In genomic region chr11:73950869-73951710, GRCh38 we compare ENCODE assay signal across 8 cellular contexts. TPM values are rescaled to one million over a fixed set of nuclear protein-coding genes. Genes with fewer than 3 reads are reported as not detected.
DNase-seq lines count a peak whose midpoint lies in the region; ATAC-seq and TF ChIP-seq lines count a peak whose summit lies in the region.

Gene DNAJB13, plus strand, starts transcription at chr11:73951026. Its CDS starts 44 bp downstream, at chr11:73951070.

- no peak for TF ChIP-seq CTCF in left ventricle myocardium inferior (IDR thresholded peaks at IDR 0.05; ENCODE audit: borderline replicate concordance)

- H3K9me3 ChIP-seq in left ventricle myocardium inferior (replicated peaks) (no peaks in the 10 kb centered on the region), aorta (ENCODE audit: control insufficient read depth, low read length) (no peaks in the 10 kb centered on the region)
- H3K9me3 ChIP-seq in effector memory CD4-positive, alpha-beta T cell (ENCODE audit: control insufficient read depth, low read length) = no peaks in the 10 kb centered on the region

- H3K4me3 ChIP-seq in left ventricle myocardium inferior (no peak within 1 kb of the TSS), aorta (ENCODE audit: low read length in 2 of 2) (no peak within 1 kb of the TSS)
- no peak within 1 kb of the TSS for H3K4me3 ChIP-seq in effector memory CD4-positive, alpha-beta T cell (ENCODE audit: insufficient read depth, low read depth, low read length, poor library complexity, severe bottlenecking)

- POLR2A ChIA-PET in HEK293T (lab: Yijun Ruan, JAX) = no interaction called here

- CTCF ChIA-PET in HEK293T (lab: Yijun Ruan, JAX) = interaction anchor here (0.6 kb wide), 1 partner anchor 29 kb away, joined by 3 read pairs; no protein-coding TSS in a partner anchor

- no peak within 1 kb of the TSS for H3K27ac Mint-ChIP-seq in activated T-helper 17 cell treated with anti-CD3 and anti-CD28 coated beads, Interleukin-2, amount 50 U/mL, for 72 hours

- H3K36me3 Mint-ChIP-seq in activated T-helper 17 cell treated with anti-CD3 and anti-CD28 coated beads, Interleukin-2, amount 50 U/mL, for 72 hours (ENCODE audit: low read depth) = no peaks in the 10 kb centered on the region

- no peaks in the 10 kb centered on the region for H3K9me3 Mint-ChIP-seq in activated T-helper 17 cell treated with anti-CD3 and anti-CD28 coated beads, Interleukin-2, amount 50 U/mL, for 72 hours

- peak; percentile 30 for DNase-seq in Right ventricle myocardium superior
- DNase-seq in left ventricle myocardium inferior = no peak
- DNase-seq in HEK293T (ENCODE audit: extremely low spot score) = peak; percentile 78
- DNase-seq in MV-4-11 (lab: John Stamatoyannopoulos, UW) = peak; percentile 57
- DNase-seq in left lobe of liver (ENCODE audit: low spot score) = no peak
- DNase-seq in effector memory CD4-positive, alpha-beta T cell = no peak
- no peak for DNase-seq in aorta

- intact Hi-C loops in Right ventricle myocardium superior (cut with DNase I) = no loop called here
- intact Hi-C loops in left ventricle myocardium inferior (cut with micrococcal nuclease) = no loop called here
- intact Hi-C loops in aorta (cut with DNase I) = no loop called here

- H3K27me3 ChIP-seq in left ventricle myocardium inferior (ENCODE audit: low read depth) = peaks cover 20% of the 10 kb centered on the region
- no peaks in the 10 kb centered on the region for H3K27me3 ChIP-seq in effector memory CD4-positive, alpha-beta T cell (replicated peaks; ENCODE audit: control insufficient read depth, insufficient read depth, low read length, poor library complexity, severe bottlenecking)
- no peaks in the 10 kb centered on the region for H3K27me3 ChIP-seq in aorta (ENCODE audit: control insufficient read depth in 1 of 2, insufficient read depth in 2 of 2, low read length in 1 of 2)

- H3K4me1 ChIP-seq in left ventricle myocardium inferior = no peaks in the 10 kb centered on the region
- H3K4me1 ChIP-seq in effector memory CD4-positive, alpha-beta T cell (ENCODE audit: control insufficient read depth, insufficient read depth, low read length, poor library complexity, severe bottlenecking) = no peaks in the 10 kb centered on the region
- no peaks in the 10 kb centered on the region for H3K4me1 ChIP-seq in aorta (ENCODE audit: control insufficient read depth in 1 of 2, insufficient read depth in 2 of 2, low read length in 2 of 2)

- no peak within 1 kb of the TSS for H3K4me3 Mint-ChIP-seq in activated T-helper 17 cell treated with anti-CD3 and anti-CD28 coated beads, Interleukin-2, amount 50 U/mL, for 72 hours

- H3K27ac ChIP-seq in left ventricle myocardium inferior (replicated peaks) = no peak within 1 kb of the TSS
- no peak within 1 kb of the TSS for H3K27ac ChIP-seq in effector memory CD4-positive, alpha-beta T cell (ENCODE audit: insufficient read depth, low read length, poor library complexity, severe bottlenecking)
- H3K27ac ChIP-seq in aorta (ENCODE audit: low read depth in 1 of 2, low read length in 2 of 2) = no peak within 1 kb of the TSS

- H3K4me1 Mint-ChIP-seq in activated T-helper 17 cell treated with anti-CD3 and anti-CD28 coated beads, Interleukin-2, amount 50 U/mL, for 72 hours = no peaks in the 10 kb centered on the region

- 84 to 87% methylated on average over 12 of the region's 12 CpGs for WGBS in aorta, 2 donors

- ATAC-seq in Right ventricle myocardium superior (ENCODE audit: poor library complexity) = peak; percentile 25
- ATAC-seq in activated T-helper 17 cell treated with anti-CD3 and anti-CD28 coated beads, Interleukin-2, amount 50 U/mL, for 72 hours (replicated peaks) = peak; percentile 34
- ATAC-seq in left lobe of liver = peak; percentile 51
- ATAC-seq in aorta (ENCODE audit: low FRiP score) = no peak

- H3K27me3 Mint-ChIP-seq in activated T-helper 17 cell treated with anti-CD3 and anti-CD28 coated beads, Interleukin-2, amount 50 U/mL, for 72 hours = no peaks in the 10 kb centered on the region

- H3K36me3 ChIP-seq in left ventricle myocardium inferior (no peaks in the 10 kb centered on the region), aorta (ENCODE audit: control insufficient read depth in 1 of 2, insufficient read depth in 2 of 2, low read length in 1 of 2) (no peaks in the 10 kb centered on the region)
- no peaks in the 10 kb centered on the region for H3K36me3 ChIP-seq in effector memory CD4-positive, alpha-beta T cell (ENCODE audit: control insufficient read depth, insufficient read depth, low read length)

TF ChIP-seq in HEK293T, 16 proteins besides CTCF, POLR2A, EP300 and RAD21:
- TF ChIP-seq NFRKB (IDR thresholded peaks at IDR 0.05) = no peak
- TF ChIP-seq TARDBP (IDR thresholded peaks at IDR 0.05) = no peak
- no peak for TF ChIP-seq L3MBTL2 (conservative IDR thresholded peaks at IDR 0.05)
- TF ChIP-seq PKNOX1 (IDR thresholded peaks at IDR 0.05) = no peak
- TF ChIP-seq LEF1 (IDR thresholded peaks at IDR 0.05; ENCODE audit: borderline replicate concordance) = no peak
- no peak for TF ChIP-seq HDGF (IDR thresholded peaks at IDR 0.05; ENCODE audit: borderline replicate concordance)
- no peak for TF ChIP-seq BHLHE40 (IDR thresholded peaks at IDR 0.05; ENCODE audit: borderline replicate concordance)
- TF ChIP-seq ELF4 (IDR thresholded peaks at IDR 0.05) = no peak
- no peak for TF ChIP-seq SUZ12 (IDR thresholded peaks at IDR 0.05)
- no peak for TF ChIP-seq ARNT (IDR thresholded peaks at IDR 0.05)
- no peak for TF ChIP-seq FOXA1 (IDR thresholded peaks at IDR 0.05)
- TF ChIP-seq FOXM1 (IDR thresholded peaks at IDR 0.05; ENCODE audit: borderline replicate concordance) = no peak
- TF ChIP-seq ZNF384 (IDR thresholded peaks at IDR 0.05) = no peak
- TF ChIP-seq SP1 (IDR thresholded peaks at IDR 0.05) = no peak
- TF ChIP-seq CTBP1 (IDR thresholded peaks at IDR 0.05; ENCODE audit: borderline replicate concordance) = no peak
- TF ChIP-seq FOXK2 (IDR thresholded peaks at IDR 0.05) = no peak

RNA-seq across cellular contexts. Expression of gene DNAJB13, which starts in this region (rescaled TPM):
- total RNA-seq in Right ventricle myocardium superior = not detected
- total RNA-seq in left ventricle myocardium inferior = not detected
- 1 to 10 TPM in 1 of 2 donors, not detected in 1; 1.2 TPM for total RNA-seq in activated T-helper 17 cell treated with anti-CD3 and anti-CD28 coated beads, Interleukin-2, amount 50 U/mL, for 72 hours
- not detected for total RNA-seq in left lobe of liver
- not detected for total RNA-seq in aorta
- polyA plus RNA-seq in aorta = not detected

Comparison
In these comparisons a context has a peak if more than half of its experiments do, and no peak if none do; other contexts are left out.
1. Peak in DNase-seq and ATAC-seq in Right ventricle myocardium superior; RNA of the gene not detected or under 1 TPM.
2. Peak in ATAC-seq in left lobe of liver; RNA of the gene not detected or under 1 TPM.
3. DNase-seq: peak in HEK293T (single experiment) and MV-4-11 (single experiment); none in left ventricle myocardium inferior (single experiment), left lobe of liver (single experiment), effector memory CD4-positive, alpha-beta T cell (0 of 3) and aorta (0 of 2).